8 cellular contexts compared by ENCODE assay signal in genomic region chr21:36134820-36135390, GRCh38. TPM values are rescaled to one million over a fixed set of nuclear protein-coding genes. Genes with fewer than 3 reads are reported as not detected.
DNase-seq lines count a peak whose midpoint lies in the region; ATAC-seq and TF ChIP-seq lines count a peak whose summit lies in the region.

Gene CBR3, plus strand, starts transcription at chr21:36135079. Its CDS starts 114 bp downstream, at chr21:36135193.

- H3K9me3 ChIP-seq in upper lobe of left lung, result no peaks in the 10 kb centered on the region

- TF ChIP-seq EP300 in upper lobe of left lung (IDR thresholded peaks at IDR 0.05), result no peak

- peak within 1 kb of the TSS; percentile 92 for H3K27ac Mint-ChIP-seq in activated T-helper 2 cell treated with anti-CD3 and anti-CD28 coated beads, Interferon-gamma antibody, Interleukin-2, Interleukin-4, amounts not matched to agents 10 μg/mL and 5 μg/mL and 100 μg/mL, durations not matched to agents 14 hours and 24 hours and 36 hours
- H3K27ac Mint-ChIP-seq in neural crest cell (ENCODE audit: unreplicated experiment), result peak within 1 kb of the TSS; percentile 2

- TF ChIP-seq POLR2A in upper lobe of left lung (IDR thresholded peaks at IDR 0.05), result no peak

- peaks cover 19% of the 10 kb centered on the region for H3K36me3 Mint-ChIP-seq in activated T-helper 2 cell treated with anti-CD3 and anti-CD28 coated beads, Interferon-gamma antibody, Interleukin-2, Interleukin-4, amounts not matched to agents 10 μg/mL and 5 μg/mL and 100 μg/mL, durations not matched to agents 14 hours and 24 hours and 36 hours (ENCODE audit: low read depth)
- no peaks in the 10 kb centered on the region for H3K36me3 Mint-ChIP-seq in neural crest cell (ENCODE audit: low read depth)

- H3K27me3 Mint-ChIP-seq in activated T-helper 2 cell treated with anti-CD3 and anti-CD28 coated beads, Interferon-gamma antibody, Interleukin-2, Interleukin-4, amounts not matched to agents 10 μg/mL and 5 μg/mL and 100 μg/mL, durations not matched to agents 14 hours and 24 hours and 36 hours (ENCODE audit: low read depth), result no peaks in the 10 kb centered on the region
- peaks cover 68% of the 10 kb centered on the region for H3K27me3 Mint-ChIP-seq in neural crest cell (ENCODE audit: low read depth)

- peak within 1 kb of the TSS; percentile 90 for H3K4me3 Mint-ChIP-seq in activated T-helper 2 cell treated with anti-CD3 and anti-CD28 coated beads, Interferon-gamma antibody, Interleukin-2, Interleukin-4, amounts not matched to agents 10 μg/mL and 5 μg/mL and 100 μg/mL, durations not matched to agents 14 hours and 24 hours and 36 hours (ENCODE audit: low read depth)
- H3K4me3 Mint-ChIP-seq in neural crest cell, result peak within 1 kb of the TSS; percentile 94

- H3K4me3 ChIP-seq in foreskin fibroblast (ENCODE audit: low read depth in 1 of 2, low read length in 2 of 2) (peak within 1 kb of the TSS; percentile 78 to 79), upper lobe of left lung (peak within 1 kb of the TSS; percentile 65 to 86 (median 70))

- intact Hi-C loops in activated T-helper 2 cell treated with anti-CD3 and anti-CD28 coated beads, Interferon-gamma antibody, Interleukin-2, Interleukin-4, amounts not matched to agents 10 μg/mL and 5 μg/mL and 100 μg/mL, durations not matched to agents 14 hours and 24 hours and 36 hours (cut with micrococcal nuclease), result loop anchor here (2.0 kb wide), 1 partner anchor 66 kb away; no protein-coding TSS in a partner anchor

- H3K4me1 Mint-ChIP-seq in activated T-helper 2 cell treated with anti-CD3 and anti-CD28 coated beads, Interferon-gamma antibody, Interleukin-2, Interleukin-4, amounts not matched to agents 10 μg/mL and 5 μg/mL and 100 μg/mL, durations not matched to agents 14 hours and 24 hours and 36 hours (ENCODE audit: low read depth), result peaks cover 27% of the 10 kb centered on the region
- peaks cover 23% of the 10 kb centered on the region for H3K4me1 Mint-ChIP-seq in neural crest cell

- H3K9me3 Mint-ChIP-seq in activated T-helper 2 cell treated with anti-CD3 and anti-CD28 coated beads, Interferon-gamma antibody, Interleukin-2, Interleukin-4, amounts not matched to agents 10 μg/mL and 5 μg/mL and 100 μg/mL, durations not matched to agents 14 hours and 24 hours and 36 hours, result no peaks in the 10 kb centered on the region
- no peaks in the 10 kb centered on the region for H3K9me3 Mint-ChIP-seq in neural crest cell

- H3K27me3 ChIP-seq in upper lobe of left lung, result peaks cover 0 to 5% (median 0%) of the 10 kb centered on the region in 4 donors

- TF ChIP-seq CTCF in GM10266 (IDR thresholded peaks at IDR 0.05; ENCODE audit: control insufficient read depth, insufficient read depth, low read depth, missing control alignments) (no peak), foreskin fibroblast (IDR thresholded peaks at IDR 0.05; ENCODE audit: low read depth, low read length) (no peak), neural crest cell (conservative IDR thresholded peaks at IDR 0.05) (no peak), upper lobe of left lung (IDR thresholded peaks at IDR 0.05) (no peak)

- WGBS in upper lobe of left lung, 2 donors, result 0 to 1% methylated on average over 15 to 29 of the region's 53 CpGs

- no peaks in the 10 kb centered on the region for H3K36me3 ChIP-seq in upper lobe of left lung

- ATAC-seq in upper lobe of left lung (ENCODE audit: low FRiP score in 2 of 2) (peak; percentile 59 to 79), HG03342 (IDR thresholded peaks at IDR 0.05; ENCODE audit: unreplicated experiment) (no peak), HG02678 (IDR thresholded peaks at IDR 0.05; ENCODE audit: unreplicated experiment) (no peak)

- DNase-seq in GM10266 (ENCODE audit: extremely low spot score) (peak; percentile 51), NCI-H774 (lab: John Stamatoyannopoulos, UW) (peak; percentile 28), foreskin fibroblast (peak; percentile 60 to 77), neural crest cell (ENCODE audit: low read depth, low spot score) (peak; percentile 23), upper lobe of left lung (peak; percentile 64 to 92)
- DNase-seq in activated T-helper 2 cell treated with anti-CD3 and anti-CD28 coated beads, Interferon-gamma antibody, Interleukin-2, Interleukin-4, amounts not matched to agents 10 μg/mL and 5 μg/mL and 100 μg/mL, durations not matched to agents 14 hours and 24 hours and 36 hours (ENCODE audit: low spot score), result peak; percentile 60

- peak within 1 kb of the TSS; percentile 76 to 87 (median 80) for H3K27ac ChIP-seq in upper lobe of left lung

- peaks cover 9 to 30% (median 20%) of the 10 kb centered on the region in 4 donors for H3K4me1 ChIP-seq in upper lobe of left lung

RNA-seq across cellular contexts. Expression of gene CBR3, which starts in this region (rescaled TPM):
- 23.2 and 25.8 TPM in 2 replicates for total RNA-seq in activated T-helper 2 cell treated with anti-CD3 and anti-CD28 coated beads, Interferon-gamma antibody, Interleukin-2, Interleukin-4, amounts not matched to agents 10 μg/mL and 5 μg/mL and 100 μg/mL, durations not matched to agents 14 hours and 24 hours and 36 hours
- 2.1 and 2.8 TPM in 2 replicates for total RNA-seq in neural crest cell
- total RNA-seq in upper lobe of left lung, result 1 to 10 TPM; 3.8 to 8.4 (median 6.2) TPM

Comparison
In these comparisons a context has a peak if more than half of its experiments do, and no peak if none do; other contexts are left out.
1. DNase-seq: peak in every context shown above with its lines; median percentile 78 in upper lobe of left lung; 68 in foreskin fibroblast; 60 in activated T-helper 2 cell treated with anti-CD3 and anti-CD28 coated beads, Interferon-gamma antibody, Interleukin-2, Interleukin-4, amounts not matched to agents 10 μg/mL and 5 μg/mL and 100 μg/mL, durations not matched to agents 14 hours and 24 hours and 36 hours; 51 in GM10266; 28 in NCI-H774; 23 in neural crest cell.
2. ATAC-seq: peak in upper lobe of left lung (2 of 2); none in HG03342 (single experiment) and HG02678 (single experiment).